Comparison of ENCODE assay signal across 16 cellular contexts in the genomic region with DNA sequence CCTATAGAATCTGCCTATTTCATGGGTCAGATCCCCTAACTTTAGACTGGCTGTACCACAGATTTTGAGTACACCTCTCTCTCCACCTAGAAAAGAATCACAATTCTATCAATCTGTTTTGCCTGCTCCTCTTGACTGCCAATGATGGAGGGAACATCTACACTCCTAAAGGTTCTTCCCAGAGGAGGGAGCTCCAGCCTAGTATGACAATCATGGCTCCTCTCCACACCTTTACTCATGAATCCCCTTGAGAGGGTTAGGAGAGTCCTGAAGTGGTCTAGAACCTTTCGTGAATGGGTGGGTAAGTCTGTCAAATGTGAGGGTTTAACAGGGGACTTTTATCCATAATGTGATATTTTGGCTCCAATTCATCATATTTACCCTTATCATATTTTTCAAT. TPM values are rescaled to one million over a fixed set of nuclear protein-coding genes. Genes with fewer than 3 reads are reported as not detected.
DNase-seq lines count a peak whose midpoint lies in the region; ATAC-seq and TF ChIP-seq lines count a peak whose summit lies in the region.
"Had no signal": no experiment of that assay in that cellular context is flagged by ENCODE, and none has a peak within 500 bp of the region (broad histone marks: within the 10 kb centered on the region; RNA-seq: fewer than 3 reads in every experiment).

No MANE protein-coding gene starts in this region.

- peaks cover 8% of the 10 kb centered on the region for H3K36me3 Mint-ChIP-seq in WTC11
- no peaks in the 10 kb centered on the region for H3K36me3 Mint-ChIP-seq in endodermal cell (ENCODE audit: low read depth)
- H3K36me3 Mint-ChIP-seq: IgD-negative memory B cell had no signal

- H3K9me3 ChIP-seq in endodermal cell (ENCODE audit: control insufficient read depth, low read length) = peaks cover 9% of the 10 kb centered on the region
- H3K9me3 ChIP-seq: Caco-2 had no signal

- peak; percentile 40 for DNase-seq in DMS53 (lab: John Stamatoyannopoulos, UW)
- no peak for DNase-seq in DMS53 treated with DMSO at 0.1 percent for 48 hours (lab: John Stamatoyannopoulos, UW; ENCODE audit: unreplicated experiment)
- DNase-seq in WTC11 (ENCODE audit: low spot score) = no peak
- DNase-seq in endodermal cell = no peak
- DNase-seq in left colon = no peak
- no peak for DNase-seq in stimulated activated naive CD4-positive, alpha-beta T cell (lab: John Stamatoyannopoulos, UW)
- DNase-seq: CD8-positive, alpha-beta memory T cell; GOT3 had no signal

- no peak overlapping the region for H3K4me3 ChIP-seq in endodermal cell (ENCODE audit: low read length)
- H3K4me3 ChIP-seq: BLaER1, GM12878 had no signal

- no peak overlapping the region for H3K27ac Mint-ChIP-seq in WTC11
- no peak overlapping the region for H3K27ac Mint-ChIP-seq in endodermal cell
- H3K27ac Mint-ChIP-seq: CD8-positive, alpha-beta memory T cell; IgD-negative memory B cell had no signal

- H3K27me3 Mint-ChIP-seq in WTC11 (ENCODE audit: low read depth) = no peaks in the 10 kb centered on the region
- H3K27me3 Mint-ChIP-seq in endodermal cell (ENCODE audit: insufficient read depth) = no peaks in the 10 kb centered on the region
- H3K27me3 Mint-ChIP-seq: IgD-negative memory B cell had no signal

- intact Hi-C loops in left colon (cut with DNase I, micrococcal nuclease) = no loop called here

- no peak overlapping the region for H3K9ac ChIP-seq in endodermal cell (ENCODE audit: extremely low read depth, low read length, poor library complexity, severe bottlenecking)
- H3K9ac ChIP-seq: BLaER1 had no signal

- no peak overlapping the region for H3K4me3 Mint-ChIP-seq in WTC11
- H3K4me3 Mint-ChIP-seq in endodermal cell = no peak overlapping the region
- H3K4me3 Mint-ChIP-seq: CD8-positive, alpha-beta memory T cell; IgD-negative memory B cell had no signal

- TF ChIP-seq CTCF in WTC11 (IDR thresholded peaks at IDR 0.05) (no peak), endodermal cell (conservative IDR thresholded peaks at IDR 0.05) (peak; percentile 46)

- H3K4me1 Mint-ChIP-seq in WTC11 (no peaks in the 10 kb centered on the region), endodermal cell (no peaks in the 10 kb centered on the region)
- H3K4me1 Mint-ChIP-seq: CD8-positive, alpha-beta memory T cell; IgD-negative memory B cell had no signal

- H3K27ac ChIP-seq in endodermal cell (ENCODE audit: low read depth, low read length) = no peak overlapping the region
- H3K27ac ChIP-seq: 22Rv1, BLaER1 had no signal

- ATAC-seq in WTC11 (peak; percentile 60; the same call in 1 of the 2 replicates), left colon (peak; percentile 55), HG02759 (IDR thresholded peaks at IDR 0.05; ENCODE audit: unreplicated experiment) (no peak), HG02610 (IDR thresholded peaks at IDR 0.05; ENCODE audit: unreplicated experiment) (no peak)
- ATAC-seq: GM12878, HCT116 had no signal

- POLR2A ChIA-PET in WTC11 (lab: Charles Lee) = no interaction called here

- H3K9me3 Mint-ChIP-seq in WTC11 (peaks cover 38% of the 10 kb centered on the region), endodermal cell (peaks cover 19% of the 10 kb centered on the region)

- H3K27me3 ChIP-seq in endodermal cell (ENCODE audit: control insufficient read depth, insufficient read depth, low read length, poor library complexity, severe bottlenecking) = no peaks in the 10 kb centered on the region
- H3K27me3 ChIP-seq: BLaER1 had no signal

- no peaks in the 10 kb centered on the region for H3K36me3 ChIP-seq in endodermal cell (ENCODE audit: control insufficient read depth, insufficient read depth, low read length)
- H3K36me3 ChIP-seq: BLaER1 had no signal

- CTCF ChIA-PET in WTC11 (lab: Charles Lee) = interaction anchor here (0.7 kb wide), 1 partner anchor 335 kb away, joined by 3 read pairs; no protein-coding TSS in a partner anchor

- no peaks in the 10 kb centered on the region for H3K4me1 ChIP-seq in endodermal cell (ENCODE audit: control insufficient read depth, insufficient read depth, low read length)
- H3K4me1 ChIP-seq: BLaER1, Caco-2 had no signal

- WGBS in endodermal cell (ENCODE audit: insufficient coverage in 1 of 2, insufficient read length in 1 of 2), 2 experiments = no CpG with 5 or more reads among the region's 1 CpG

TF ChIP-seq in WTC11, 78 proteins besides CTCF, POLR2A, EP300 and RAD21:
- TF ChIP-seq SMAD4 (CRISPR knock-in tag; IDR thresholded peaks at IDR 0.05) (no peak), E2F5 (CRISPR knock-in tag; IDR thresholded peaks at IDR 0.05) (no peak), GTF2I (CRISPR knock-in tag; conservative IDR thresholded peaks at IDR 0.05) (no peak), ZNF423 (CRISPR knock-in tag; IDR thresholded peaks at IDR 0.05) (no peak)
- TF ChIP-seq, protein P1, sequence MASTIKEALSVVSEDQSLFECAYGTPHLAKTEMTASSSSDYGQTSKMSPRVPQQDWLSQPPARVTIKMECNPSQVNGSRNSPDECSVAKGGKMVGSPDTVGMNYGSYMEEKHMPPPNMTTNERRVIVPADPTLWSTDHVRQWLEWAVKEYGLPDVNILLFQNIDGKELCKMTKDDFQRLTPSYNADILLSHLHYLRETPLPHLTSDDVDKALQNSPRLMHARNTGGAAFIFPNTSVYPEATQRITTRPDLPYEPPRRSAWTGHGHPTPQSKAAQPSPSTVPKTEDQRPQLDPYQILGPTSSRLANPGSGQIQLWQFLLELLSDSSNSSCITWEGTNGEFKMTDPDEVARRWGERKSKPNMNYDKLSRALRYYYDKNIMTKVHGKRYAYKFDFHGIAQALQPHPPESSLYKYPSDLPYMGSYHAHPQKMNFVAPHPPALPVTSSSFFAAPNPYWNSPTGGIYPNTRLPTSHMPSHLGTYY (CRISPR knock-in tag; IDR thresholded peaks at IDR 0.05) = no peak
- TF ChIP-seq, protein P2, sequence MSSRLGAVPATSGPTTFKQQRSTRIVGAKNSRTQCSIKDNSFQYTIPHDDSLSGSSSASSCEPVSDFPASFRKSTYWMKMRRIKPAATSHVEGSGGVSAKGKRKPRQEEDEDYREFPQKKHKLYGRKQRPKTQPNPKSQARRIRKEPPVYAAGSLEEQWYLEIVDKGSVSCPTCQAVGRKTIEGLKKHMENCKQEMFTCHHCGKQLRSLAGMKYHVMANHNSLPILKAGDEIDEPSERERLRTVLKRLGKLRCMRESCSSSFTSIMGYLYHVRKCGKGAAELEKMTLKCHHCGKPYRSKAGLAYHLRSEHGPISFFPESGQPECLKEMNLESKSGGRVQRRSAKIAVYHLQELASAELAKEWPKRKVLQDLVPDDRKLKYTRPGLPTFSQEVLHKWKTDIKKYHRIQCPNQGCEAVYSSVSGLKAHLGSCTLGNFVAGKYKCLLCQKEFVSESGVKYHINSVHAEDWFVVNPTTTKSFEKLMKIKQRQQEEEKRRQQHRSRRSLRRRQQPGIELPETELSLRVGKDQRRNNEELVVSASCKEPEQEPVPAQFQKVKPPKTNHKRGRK (CRISPR knock-in tag; IDR thresholded peaks at IDR 0.05; ENCODE audit: borderline replicate concordance) = no peak
TF ChIP-seq in WTC11: peak in this region for 0.

RNA-seq across cellular contexts. Expression of gene DNAI4, which starts 48.0 kb away (rescaled TPM):
- total RNA-seq in WTC11 (2021) = 1.6 to 2.7 TPM (median 2.1 TPM) in 3 replicates
- total RNA-seq in endodermal cell = 1 to 10 TPM; 4.6 to 6.7 TPM
- 3.6 TPM for polyA plus RNA-seq in endodermal cell (2013, experiment 1 of 2)
- polyA plus RNA-seq in endodermal cell (2013, experiment 2 of 2) = 7.5 TPM
- 10 to 100 TPM; 12.0 to 27.2 TPM for total RNA-seq in left colon

RNA-seq across cellular contexts. Expression of gene MIER1, which starts 48.1 kb away (rescaled TPM):
- total RNA-seq in WTC11 (2021) (30.0 to 31.0 TPM (median 30.4 TPM) in 3 replicates), endodermal cell (10 to 100 TPM; 29.1 to 35.4 TPM), left colon (10 to 100 TPM; 64.6 to 86.4 TPM)
- polyA plus RNA-seq in endodermal cell (2013, experiment 1 of 2) = 22.0 TPM
- 22.8 TPM for polyA plus RNA-seq in endodermal cell (2013, experiment 2 of 2)

Comparison
In these comparisons a context has a peak if more than half of its experiments do, and no peak if none do; other contexts are left out.
1. ATAC-seq: peak in WTC11 (single experiment) and left colon (single experiment); none in HG02759 (single experiment) and HG02610 (single experiment).